In the genomic region with DNA sequence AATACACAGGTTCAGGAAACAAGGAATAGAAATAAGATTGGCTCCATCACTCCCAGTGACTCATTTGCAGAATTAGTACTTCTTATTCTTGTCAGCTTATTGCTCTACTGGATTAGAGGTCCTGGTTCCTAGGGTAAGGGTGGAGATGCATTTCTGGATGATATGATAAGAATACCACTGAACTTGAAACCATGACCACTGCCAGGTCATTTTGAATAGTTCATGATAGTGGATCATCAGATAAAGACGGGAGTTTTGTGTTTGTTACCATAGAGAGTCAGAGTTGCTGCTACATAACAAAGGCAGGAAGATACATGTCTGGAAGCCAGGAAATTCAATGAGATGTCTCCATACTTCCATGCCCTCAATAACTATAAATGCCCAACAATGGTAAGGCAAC, we compare ENCODE assay signal across 22 cellular contexts.
"Had no signal": no experiment of that assay in that cellular context is flagged by ENCODE, and none has a peak within 500 bp of the region (broad histone marks: within the 10 kb centered on the region; RNA-seq: fewer than 3 reads in every experiment).

No MANE protein-coding gene starts in this region.

- H3K9ac ChIP-seq: parathyroid adenoma had no signal

- H3K27ac ChIP-seq: adrenal gland, body of pancreas, esophagus muscularis mucosa, heart left ventricle, parathyroid adenoma, sigmoid colon, thyroid gland, uterus had no signal

- ATAC-seq: activated CD8-positive, alpha-beta T cell treated with anti-CD3 and anti-CD28 coated beads for 36 hours; body of pancreas; heart left ventricle; left lobe of liver; naive thymus-derived CD8-positive, alpha-beta T cell; SK-N-SH treated with all-trans-retinoic acid at 6 μM for 48 hours; stimulated activated memory B cell treated with anti-CD40 and anti-IgM and Interleukin-4, amounts not matched to agents 10 μg/mL and 1 μg/mL and 100 μg/mL, for 72 hours had no signal

- H3K36me3 ChIP-seq: adrenal gland, esophagus muscularis mucosa, heart left ventricle, sigmoid colon, thyroid gland, uterus had no signal

- H2AFZ ChIP-seq: parathyroid adenoma had no signal

- H3K9me3 ChIP-seq: adrenal gland, body of pancreas, esophagus muscularis mucosa, sigmoid colon, thyroid gland, uterus had no signal

- H3K36me3 Mint-ChIP-seq: activated naive CD4-positive, alpha-beta T cell treated with anti-CD3 and anti-CD28 coated beads, Interleukin-2, amount 50 U/mL, for 24 hours; naive thymus-derived CD8-positive, alpha-beta T cell; stimulated activated memory B cell treated with anti-CD40 and anti-IgM and Interleukin-4, amounts not matched to agents 10 μg/mL and 1 μg/mL and 100 μg/mL, for 72 hours had no signal

- H3K4me3 Mint-ChIP-seq: activated B cell treated with CpG ODN at 0.5 μM for 24 hours; activated CD8-positive, alpha-beta T cell treated with anti-CD3 and anti-CD28 coated beads for 36 hours; activated naive CD4-positive, alpha-beta T cell treated with anti-CD3 and anti-CD28 coated beads, Interleukin-2, amount 50 U/mL, for 24 hours; naive thymus-derived CD8-positive, alpha-beta T cell; stimulated activated memory B cell treated with anti-CD40 and anti-IgM and Interleukin-4, amounts not matched to agents 10 μg/mL and 1 μg/mL and 100 μg/mL, for 72 hours; T-helper 1 cell treated with Interleukin-12 subunit alpha and Interleukin-12 subunit beta and Interleukin-4 antibody, amounts not matched to agents 30 μg/mL and 1 μg/mL, for 36 hours had no signal

- H3K4me1 ChIP-seq: adrenal gland, body of pancreas, esophagus muscularis mucosa, heart left ventricle, parathyroid adenoma, sigmoid colon, thyroid gland, uterus had no signal

- H3K4me1 Mint-ChIP-seq: activated B cell treated with CpG ODN at 0.5 μM for 24 hours; activated naive CD4-positive, alpha-beta T cell treated with anti-CD3 and anti-CD28 coated beads, Interleukin-2, amount 50 U/mL, for 24 hours; naive thymus-derived CD8-positive, alpha-beta T cell; stimulated activated memory B cell treated with anti-CD40 and anti-IgM and Interleukin-4, amounts not matched to agents 10 μg/mL and 1 μg/mL and 100 μg/mL, for 72 hours had no signal

- H3K4me3 ChIP-seq: adrenal gland, body of pancreas, esophagus muscularis mucosa, heart left ventricle, sigmoid colon, thyroid gland, uterus had no signal

- DNase-seq: activated B cell treated with CpG ODN at 0.5 μM for 24 hours; activated CD4-positive, alpha-beta T cell treated with anti-CD3 and anti-CD28 coated beads for 48 hours; activated CD8-positive, alpha-beta memory T cell treated with anti-CD3 and anti-CD28 coated beads, Interleukin-2, amount 50 U/mL, for 4 hours; activated CD8-positive, alpha-beta T cell treated with anti-CD3 and anti-CD28 coated beads for 36 hours; activated effector memory CD4-positive, alpha-beta T cell treated with anti-CD3 and anti-CD28 coated beads, Interleukin-2, amount 50 U/mL, for 16 hours; activated T-cell treated with anti-CD3 and anti-CD28 coated beads, Interleukin-2, amount 50 U/mL, for 48 hours; adrenal gland; body of pancreas; dermis blood vessel endothelial cell; foreskin melanocyte; heart left ventricle; naive thymus-derived CD8-positive, alpha-beta T cell; sigmoid colon; thyroid gland; uterus had no signal

- H3K27me3 ChIP-seq: adrenal gland, body of pancreas, esophagus muscularis mucosa, heart left ventricle, sigmoid colon, thyroid gland, uterus had no signal

- H3K27ac Mint-ChIP-seq: activated B cell treated with CpG ODN at 0.5 μM for 24 hours; activated CD8-positive, alpha-beta T cell treated with anti-CD3 and anti-CD28 coated beads for 36 hours; activated naive CD4-positive, alpha-beta T cell treated with anti-CD3 and anti-CD28 coated beads, Interleukin-2, amount 50 U/mL, for 24 hours; naive thymus-derived CD8-positive, alpha-beta T cell; stimulated activated memory B cell treated with anti-CD40 and anti-IgM and Interleukin-4, amounts not matched to agents 10 μg/mL and 1 μg/mL and 100 μg/mL, for 72 hours; T-helper 1 cell treated with Interleukin-12 subunit alpha and Interleukin-12 subunit beta and Interleukin-4 antibody, amounts not matched to agents 30 μg/mL and 1 μg/mL, for 36 hours had no signal

- H3K27me3 Mint-ChIP-seq: activated B cell treated with CpG ODN at 0.5 μM for 24 hours; activated CD8-positive, alpha-beta T cell treated with anti-CD3 and anti-CD28 coated beads for 36 hours; activated naive CD4-positive, alpha-beta T cell treated with anti-CD3 and anti-CD28 coated beads, Interleukin-2, amount 50 U/mL, for 24 hours; naive thymus-derived CD8-positive, alpha-beta T cell; stimulated activated memory B cell treated with anti-CD40 and anti-IgM and Interleukin-4, amounts not matched to agents 10 μg/mL and 1 μg/mL and 100 μg/mL, for 72 hours had no signal
